In the genomic region with DNA sequence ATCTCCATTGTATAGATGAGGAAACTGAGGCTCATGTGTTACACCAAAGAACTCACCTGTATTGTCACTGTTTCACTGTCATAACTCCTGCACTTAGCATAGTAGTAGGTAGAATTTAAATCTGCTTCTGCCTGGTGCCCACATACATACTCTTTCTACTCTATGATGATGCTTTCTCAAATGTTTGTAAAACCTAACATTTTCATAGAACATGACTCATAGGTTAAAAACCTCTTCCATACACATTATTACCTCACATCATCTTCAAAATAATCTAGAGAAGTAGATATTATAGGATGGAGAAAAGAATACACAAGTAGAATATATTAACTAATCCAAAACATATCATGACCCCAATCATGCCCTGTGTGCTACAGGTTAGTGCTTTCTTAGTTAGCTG, we compare ENCODE assay signal across 22 cellular contexts.
A peak's percentile ranks its signal among the peaks of the same experiment; 100 is the strongest.
DNase-seq lines count a peak whose midpoint lies in the region; ATAC-seq and TF ChIP-seq lines count a peak whose summit lies in the region.
"Had no signal": no experiment of that assay in that cellular context is flagged by ENCODE, and none has a peak within 500 bp of the region (broad histone marks: within the 10 kb centered on the region; RNA-seq: fewer than 3 reads in every experiment).

No MANE protein-coding gene starts in this region.

- H3K9me3 Mint-ChIP-seq in MCF 10A (ENCODE audit: unreplicated experiment), result no peaks in the 10 kb centered on the region

- H3K4me1 Mint-ChIP-seq in MCF 10A (ENCODE audit: insufficient read depth, unreplicated experiment), result peaks cover 12% of the 10 kb centered on the region
- H3K4me1 Mint-ChIP-seq: B cell had no signal

- CTCF ChIA-PET in MCF 10A (lab: Yijun Ruan, JAX), result no interaction called here

- in situ Hi-C loops in astrocyte of the spinal cord (cut with HindIII; ENCODE audit: low sequenced_read_pairs), result no loop called here
- in situ Hi-C loops in gastrocnemius medialis (cut with MboI; ENCODE audit: low sequenced_read_pairs in 4 of 4), result no loop called here

- no peak for TF ChIP-seq POLR2A in gastrocnemius medialis (IDR thresholded peaks at IDR 0.05)

- peaks cover 37% of the 10 kb centered on the region for H3K27me3 Mint-ChIP-seq in MCF 10A (ENCODE audit: insufficient read depth, unreplicated experiment)
- H3K27me3 Mint-ChIP-seq: B cell had no signal

- POLR2A ChIA-PET in MCF 10A (lab: Yijun Ruan, JAX), result no interaction called here

- H3K9me3 ChIP-seq in gastrocnemius medialis, result no peaks in the 10 kb centered on the region

- H3K4me1 ChIP-seq in gastrocnemius medialis, result no peaks in the 10 kb centered on the region

- H3K27ac Mint-ChIP-seq in MCF 10A (ENCODE audit: low read depth, unreplicated experiment), result no peak overlapping the region
- H3K27ac Mint-ChIP-seq: B cell had no signal

- H3K27ac ChIP-seq in gastrocnemius medialis, result no peak overlapping the region
- H3K27ac ChIP-seq: C4-2B, RWPE1, SK-N-MC had no signal

- ATAC-seq in gastrocnemius medialis (no peak), HG02642 (IDR thresholded peaks at IDR 0.05; ENCODE audit: poor library complexity, unreplicated experiment) (no peak)
- ATAC-seq: HCT116 had no signal

- H3K36me3 Mint-ChIP-seq in MCF 10A (ENCODE audit: insufficient read depth, unreplicated experiment), result no peaks in the 10 kb centered on the region

- H3K4me3 ChIP-seq in astrocyte of the spinal cord (ENCODE audit: low read depth, low read length), result no peak overlapping the region
- no peak overlapping the region for H3K4me3 ChIP-seq in gastrocnemius medialis
- H3K4me3 ChIP-seq: SK-N-MC had no signal

- no peak for TF ChIP-seq CTCF in astrocyte of the spinal cord (IDR thresholded peaks at IDR 0.05; ENCODE audit: low read depth, low read length)
- no peak for TF ChIP-seq CTCF in MCF 10A (IDR thresholded peaks at IDR 0.05; ENCODE audit: unreplicated experiment)
- TF ChIP-seq CTCF in gastrocnemius medialis (IDR thresholded peaks at IDR 0.05 in 4 of 5, conservative IDR thresholded peaks at IDR 0.05 in 1 of 5), result no peak

- peak; percentile 61 for DNase-seq in HCEC 1CT
- peak; percentile 12 for DNase-seq in astrocyte of the spinal cord (ENCODE audit: low read depth, low spot score)
- peak; percentile 34 for DNase-seq in fibroblast of peridontal ligament (ENCODE audit: extremely low read depth)
- no peak for DNase-seq in MCF 10A (ENCODE audit: unreplicated experiment)
- DNase-seq in gastrocnemius medialis, result no peak
- DNase-seq in CD1c-positive myeloid dendritic cell (ENCODE audit: extremely low spot score), result no peak
- DNase-seq: DMS153, DND-41, GOT3, Karpas-422, MV-4-11, NCI-H1105, NCI-H146, NCI-H2029, NCI-H526 treated with DMSO at 0.1 percent for 48 hours, SHP77 had no signal

- no TSS peak for BruUV-seq in MCF 10A (replicated peaks; lab: Mats Ljungman, UMichigan)

- H3K27me3 ChIP-seq in gastrocnemius medialis, result no peaks in the 10 kb centered on the region

- intact Hi-C loops in MCF 10A (cut with micrococcal nuclease) (no loop called here), gastrocnemius medialis (cut with DNase I; ENCODE audit: low total_unique reads) (no loop called here)

- H3K4me3 Mint-ChIP-seq in MCF 10A (ENCODE audit: unreplicated experiment), result no peak overlapping the region
- H3K4me3 Mint-ChIP-seq: B cell had no signal

- no peaks in the 10 kb centered on the region for H3K36me3 ChIP-seq in gastrocnemius medialis

Comparison
In these comparisons a context has a peak if more than half of its experiments do, and no peak if none do; other contexts are left out.
1. DNase-seq: peak in HCEC 1CT (single experiment), astrocyte of the spinal cord (single experiment) and fibroblast of peridontal ligament (single experiment); none in MCF 10A (single experiment), gastrocnemius medialis (0 of 2) and CD1c-positive myeloid dendritic cell (single experiment).